In genomic region chr10:3685385-3685784, GRCh38 we compare ENCODE assay signal across 40 cellular contexts.
"Had no signal": no experiment of that assay in that cellular context is flagged by ENCODE, and none has a peak within 500 bp of the region (broad histone marks: within the 10 kb centered on the region; RNA-seq: fewer than 3 reads in every experiment).

No MANE protein-coding gene starts in this region.

- H3K27ac Mint-ChIP-seq: activated naive CD4-positive, alpha-beta T cell treated with anti-CD3 and anti-CD28 coated beads for 36 hours; activated naive CD4-positive, alpha-beta T cell treated with anti-CD3 and anti-CD28 coated beads, Interleukin-2, amount 10 ng/mL, durations not matched to agents 7 days and 5 days; activated naive CD4-positive, alpha-beta T cell treated with anti-CD3 and anti-CD28 coated beads, Interleukin-2, amount 50 U/mL, for 24 hours; activated naive CD4-positive, alpha-beta T cell treated with anti-CD3 and anti-CD28 coated beads, Interleukin-2, amount 50 U/mL, for 72 hours; activated naive CD8-positive, alpha-beta T cell; activated naive CD8-positive, alpha-beta T cell treated with anti-CD3 and anti-CD28 coated beads for 36 hours; activated naive CD8-positive, alpha-beta T cell treated with anti-CD3 and anti-CD28 coated beads, Interleukin-2, amount 10 ng/mL, durations not matched to agents 7 days and 5 days; activated naive CD8-positive, alpha-beta T cell treated with anti-CD3 and anti-CD28 coated beads, Interleukin-2, amount 50 U/mL, for 24 hours; brain had no signal

- H3K27me3 ChIP-seq: adrenal gland, ascending aorta, body of pancreas, brain microvascular endothelial cell, breast epithelium, cardiac muscle cell had no signal

- H3K27ac ChIP-seq: adrenal gland, ascending aorta, body of pancreas, brain microvascular endothelial cell, breast epithelium, cardiac muscle cell had no signal

- FAIRE-seq: astrocyte, bronchial epithelial cell had no signal

- H3K36me3 Mint-ChIP-seq: activated naive CD4-positive, alpha-beta T cell treated with anti-CD3 and anti-CD28 coated beads, Interleukin-2, amount 50 U/mL, for 24 hours; activated naive CD8-positive, alpha-beta T cell; activated naive CD8-positive, alpha-beta T cell treated with anti-CD3 and anti-CD28 coated beads for 36 hours; activated naive CD8-positive, alpha-beta T cell treated with anti-CD3 and anti-CD28 coated beads, Interleukin-2, amount 10 ng/mL, durations not matched to agents 7 days and 5 days; brain had no signal

- DNase-seq: activated effector memory CD4-positive, alpha-beta T cell treated with anti-CD3 and anti-CD28 coated beads, Interleukin-2, amount 50 U/mL, for 16 hours; activated effector memory CD4-positive, alpha-beta T cell treated with Interleukin-2 at 50 U/mL for 16 hours; activated gamma-delta T cell; activated gamma-delta T cell treated with Interleukin-2 at 50 U/mL for 16 hours; activated naive CD4-positive, alpha-beta T cell; activated naive CD4-positive, alpha-beta T cell treated with anti-CD3 and anti-CD28 coated beads for 36 hours; activated naive CD4-positive, alpha-beta T cell treated with anti-CD3 and anti-CD28 coated beads, Interleukin-2, amount 10 ng/mL, durations not matched to agents 7 days and 5 days; activated naive CD4-positive, alpha-beta T cell treated with anti-CD3 and anti-CD28 coated beads, Interleukin-2, amount 50 U/mL, for 16 hours; activated naive CD4-positive, alpha-beta T cell treated with Interleukin-2 at 50 U/mL for 16 hours; activated naive CD8-positive, alpha-beta T cell treated with anti-CD3 and anti-CD28 coated beads for 36 hours; activated naive CD8-positive, alpha-beta T cell treated with anti-CD3 and anti-CD28 coated beads, Interleukin-2, amount 10 ng/mL, durations not matched to agents 7 days and 5 days; activated naive CD8-positive, alpha-beta T cell treated with anti-CD3 and anti-CD28 coated beads, Interleukin-2, amount 50 U/mL, for 24 hours; activated T-cell treated with anti-CD3 and anti-CD28 coated beads, Interleukin-2, amount 50 U/mL, for 1 hour; activated T-cell treated with anti-CD3 and anti-CD28 coated beads, Interleukin-2, amount 50 U/mL, for 24 hours; activated T-cell treated with anti-CD3 and anti-CD28 coated beads, Interleukin-2, amount 50 U/mL, for 4 hours; activated T-cell treated with anti-CD3 and anti-CD28 coated beads, Interleukin-2, amount 50 U/mL, for 48 hours; activated T-cell treated with anti-CD3 and anti-CD28 coated beads, Interleukin-2, amount 50 U/mL, for 72 hours; adrenal gland; amniotic stem cell; amygdala; anterior cingulate cortex; aorta; body of pancreas; brain microvascular endothelial cell; caudate nucleus; central memory CD4-positive, alpha-beta T cell; cerebellar nuclear complex had no signal

- H3K9me3 Mint-ChIP-seq: activated naive CD4-positive, alpha-beta T cell treated with anti-CD3 and anti-CD28 coated beads, Interleukin-2, amount 10 ng/mL, durations not matched to agents 7 days and 5 days; activated naive CD4-positive, alpha-beta T cell treated with anti-CD3 and anti-CD28 coated beads, Interleukin-2, amount 50 U/mL, for 24 hours; activated naive CD8-positive, alpha-beta T cell treated with anti-CD3 and anti-CD28 coated beads for 36 hours; activated naive CD8-positive, alpha-beta T cell treated with anti-CD3 and anti-CD28 coated beads, Interleukin-2, amount 50 U/mL, for 24 hours; activated T-cell treated with anti-CD3 and anti-CD28 coated beads, Interleukin-2, amount 50 U/mL, for 4 hours; activated T-cell treated with anti-CD3 and anti-CD28 coated beads, Interleukin-2, amount 50 U/mL, for 72 hours; activated T-helper 2 cell treated with anti-CD3 and anti-CD28 coated beads, Interferon-gamma antibody, Interleukin-2, Interleukin-4, amounts not matched to agents 10 μg/mL and 5 μg/mL and 100 μg/mL, durations not matched to agents 14 hours and 24 hours and 36 hours; central memory CD8-positive, alpha-beta T cell had no signal

- H3K36me3 ChIP-seq: adrenal gland, ascending aorta, brain microvascular endothelial cell, breast epithelium, cardiac muscle cell had no signal

- H3K4me3 Mint-ChIP-seq: activated naive CD4-positive, alpha-beta T cell treated with anti-CD3 and anti-CD28 coated beads for 36 hours; activated naive CD4-positive, alpha-beta T cell treated with anti-CD3 and anti-CD28 coated beads, Interleukin-2, amount 10 ng/mL, durations not matched to agents 7 days and 5 days; activated naive CD4-positive, alpha-beta T cell treated with anti-CD3 and anti-CD28 coated beads, Interleukin-2, amount 50 U/mL, for 24 hours; activated naive CD8-positive, alpha-beta T cell; activated naive CD8-positive, alpha-beta T cell treated with anti-CD3 and anti-CD28 coated beads for 36 hours; activated naive CD8-positive, alpha-beta T cell treated with anti-CD3 and anti-CD28 coated beads, Interleukin-2, amount 10 ng/mL, durations not matched to agents 7 days and 5 days; activated naive CD8-positive, alpha-beta T cell treated with anti-CD3 and anti-CD28 coated beads, Interleukin-2, amount 50 U/mL, for 24 hours; activated T-cell treated with anti-CD3 and anti-CD28 coated beads, Interleukin-2, amount 50 U/mL, for 24 hours; activated T-cell treated with anti-CD3 and anti-CD28 coated beads, Interleukin-2, amount 50 U/mL, for 4 hours; activated T-helper 1 cell treated with anti-CD3 and anti-CD28 coated beads, Interleukin-12 subunit alpha, Interleukin-12 subunit beta, Interleukin-2, Interleukin-4 antibody, amounts not matched to agents 30 ng/mL and 10 ng/mL and 1 ng/mL, durations not matched to agents 14 hours and 24 hours and 36 hours; brain; central memory CD8-positive, alpha-beta T cell had no signal

- H3K4me1 Mint-ChIP-seq: central memory CD8-positive, alpha-beta T cell had no signal

- H3K4me1 ChIP-seq: adrenal gland, ascending aorta, breast epithelium had no signal

- H3K4me3 ChIP-seq: adrenal gland, ascending aorta, body of pancreas, breast epithelium, cardiac muscle cell had no signal

- H3K9me3 ChIP-seq: adrenal gland, ascending aorta, body of pancreas, breast epithelium had no signal

- H3K27me3 Mint-ChIP-seq: activated naive CD4-positive, alpha-beta T cell treated with anti-CD3 and anti-CD28 coated beads, Interleukin-2, amount 10 ng/mL, durations not matched to agents 7 days and 5 days; activated naive CD4-positive, alpha-beta T cell treated with anti-CD3 and anti-CD28 coated beads, Interleukin-2, amount 50 U/mL, for 24 hours; activated naive CD8-positive, alpha-beta T cell; activated naive CD8-positive, alpha-beta T cell treated with anti-CD3 and anti-CD28 coated beads for 36 hours; activated naive CD8-positive, alpha-beta T cell treated with anti-CD3 and anti-CD28 coated beads, Interleukin-2, amount 50 U/mL, for 24 hours; activated T-cell treated with anti-CD3 and anti-CD28 coated beads, Interleukin-2, amount 50 U/mL, for 24 hours; activated T-helper 17 cell treated with anti-CD3 and anti-CD28 coated beads, Interleukin-2, amount 50 U/mL, for 72 hours; central memory CD8-positive, alpha-beta T cell had no signal

- ATAC-seq: activated T-cell treated with anti-CD3 and anti-CD28 coated beads, Interleukin-2, amount 50 U/mL, for 4 hours; body of pancreas had no signal
